In the genomic region with DNA sequence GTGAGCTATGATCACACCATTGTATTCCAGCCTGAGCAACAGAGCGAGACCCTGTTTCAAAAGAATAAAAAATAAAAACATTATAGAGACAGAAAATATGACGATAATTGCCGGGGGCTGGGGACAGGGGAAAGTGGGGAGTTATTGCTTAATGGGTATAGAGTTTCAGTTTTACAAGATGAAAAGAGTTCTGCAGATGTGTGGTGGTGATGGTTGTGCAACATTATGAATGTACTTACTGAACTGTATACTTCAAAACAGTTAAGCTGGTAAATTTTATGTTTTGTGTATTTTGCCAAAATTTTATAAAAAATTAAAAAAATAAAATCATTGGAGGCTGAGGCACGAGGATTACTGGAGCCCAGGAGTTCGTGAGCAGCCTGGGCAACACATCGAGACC, we compare ENCODE assay signal across 12 cellular contexts.
"Had no signal": no experiment of that assay in that cellular context is flagged by ENCODE, and none has a peak within 500 bp of the region (broad histone marks: within the 10 kb centered on the region; RNA-seq: fewer than 3 reads in every experiment).

No MANE protein-coding gene starts in this region.

- ATAC-seq: activated T-cell treated with anti-CD3 and anti-CD28 coated beads, Interleukin-2, amount 50 U/mL, for 4 hours; body of pancreas had no signal

- DNase-seq: activated CD4-positive, CD25-positive, alpha-beta regulatory T cell treated with anti-CD3 and anti-CD28 coated beads, Interleukin-2, amount 50 U/mL, for 72 hours; activated gamma-delta T cell; activated T-cell treated with anti-CD3 and anti-CD28 coated beads, Interleukin-2, amount 50 U/mL, for 4 hours; amygdala; body of pancreas; effector CD8-positive, alpha-beta T cell; mesendoderm; nephron progenitor cell; occipital lobe; stimulated activated CD4-positive, alpha-beta T cell treated with anti-CD3 and anti-CD28 coated beads, Interleukin-4, amount 100 ng/mL, for 4 hours; stimulated activated CD8-positive, alpha-beta memory T cell treated with anti-CD3 and anti-CD28 coated beads, Interleukin-4, amount 100 ng/mL, for 48 hours; T-helper 9 cell had no signal
